9 cellular contexts compared by ENCODE assay signal in genomic region chr5:78509884-78510769, GRCh38.
DNase-seq lines count a peak whose midpoint lies in the region; ATAC-seq, FAIRE-seq and TF ChIP-seq lines count a peak whose summit lies in the region.
"Had no signal": no experiment of that assay in that cellular context is flagged by ENCODE, and none has a peak within 500 bp of the region (broad histone marks: within the 10 kb centered on the region; RNA-seq: fewer than 3 reads in every experiment).

No MANE protein-coding gene starts in this region.

- no peak overlapping the region for H3K27ac Mint-ChIP-seq in activated CD4-positive, alpha-beta memory T cell treated with anti-CD3 and anti-CD28 coated beads, Interleukin-2, amount 10 ng/mL, durations not matched to agents 7 days and 5 days

- peak; percentile 9 for TF ChIP-seq CTCF in mucosa of descending colon (IDR thresholded peaks at IDR 0.05)

- H3K9me3 ChIP-seq in HUES6 (ENCODE audit: control insufficient read depth, insufficient read depth, low read depth, low read length) (no peaks in the 10 kb centered on the region), endocrine pancreas (ENCODE audit: control insufficient read depth, low read length) (no peaks in the 10 kb centered on the region), mucosa of descending colon (no peaks in the 10 kb centered on the region)
- H3K9me3 ChIP-seq: SJSA1 had no signal

- CTCF ChIA-PET in activated CD4-positive, alpha-beta memory T cell treated with anti-CD3 and anti-CD28 coated beads, Interleukin-2, amount 10 ng/mL, durations not matched to agents 7 days and 5 days (lab: Charles Lee), result interaction anchor here (1.0 kb wide), 1 partner anchor 23 kb away, joined by 3 read pairs; no protein-coding TSS in a partner anchor

- no peaks in the 10 kb centered on the region for H3K9me3 Mint-ChIP-seq in activated CD4-positive, alpha-beta memory T cell treated with anti-CD3 and anti-CD28 coated beads, Interleukin-2, amount 10 ng/mL, durations not matched to agents 7 days and 5 days

- H3K4me3 Mint-ChIP-seq in activated CD4-positive, alpha-beta memory T cell treated with anti-CD3 and anti-CD28 coated beads, Interleukin-2, amount 10 ng/mL, durations not matched to agents 7 days and 5 days, result peak overlapping the region; percentile 58

- H3K4me3 ChIP-seq in HUES6 (ENCODE audit: low read depth, low read length), result peak overlapping the region; percentile 69
- peak overlapping the region; percentile 16 for H3K4me3 ChIP-seq in endocrine pancreas (ENCODE audit: control insufficient read depth, insufficient read depth, low read length)
- H3K4me3 ChIP-seq in mucosa of descending colon, result peak overlapping the region; percentile 12
- H3K4me3 ChIP-seq: SJSA1 had no signal

- H3K4me1 Mint-ChIP-seq in activated CD4-positive, alpha-beta memory T cell treated with anti-CD3 and anti-CD28 coated beads, Interleukin-2, amount 10 ng/mL, durations not matched to agents 7 days and 5 days, result peaks cover 9% of the 10 kb centered on the region

- peaks cover 66% of the 10 kb centered on the region for H3K27me3 Mint-ChIP-seq in activated CD4-positive, alpha-beta memory T cell treated with anti-CD3 and anti-CD28 coated beads, Interleukin-2, amount 10 ng/mL, durations not matched to agents 7 days and 5 days

- peak overlapping the region; percentile 49 for H3K9ac ChIP-seq in HUES6 (ENCODE audit: low read length)
- H3K9ac ChIP-seq in endocrine pancreas (ENCODE audit: control insufficient read depth, insufficient read depth, low read length), result peak overlapping the region; percentile 12

- H3K27ac ChIP-seq in HUES6 (ENCODE audit: low read depth, low read length), result no peak overlapping the region
- H3K27ac ChIP-seq: SJSA1 had no signal

- H3K27me3 ChIP-seq in HUES6 (ENCODE audit: control insufficient read depth, insufficient read depth, low read length) (0 out of 2 replicates have a peak, but pooled peaks cover 3% of the 10 kb centered on the region), endocrine pancreas (ENCODE audit: control insufficient read depth, insufficient read depth, low read length) (no peaks in the 10 kb centered on the region)
- H3K27me3 ChIP-seq: SJSA1 had no signal

- H3K36me3 ChIP-seq in HUES6 (ENCODE audit: control insufficient read depth, insufficient read depth, low read length), result peaks cover 5% of the 10 kb centered on the region; the same call in 1 of the 2 replicates
- no peaks in the 10 kb centered on the region for H3K36me3 ChIP-seq in endocrine pancreas (ENCODE audit: control insufficient read depth, insufficient read depth, low read length)
- no peaks in the 10 kb centered on the region for H3K36me3 ChIP-seq in mucosa of descending colon (ENCODE audit: low read depth)
- H3K36me3 ChIP-seq: SJSA1 had no signal

- intact Hi-C loops in mucosa of descending colon (cut with DNase I, micrococcal nuclease), result no loop called here

- DNase-seq in CMK (ENCODE audit: low read depth) (peak; percentile 33), mucosa of descending colon (peak; percentile 71 to 85 (median 84)), superior temporal gyrus (ENCODE audit: extremely low spot score) (peak; percentile 26), HTR-8/SVneo (ENCODE audit: insufficient read length, low spot score) (no peak)
- peak; percentile 33 for DNase-seq in activated CD4-positive, alpha-beta memory T cell treated with anti-CD3 and anti-CD28 coated beads, Interleukin-2, amount 10 ng/mL, durations not matched to agents 7 days and 5 days

- no peak for FAIRE-seq in HTR-8/SVneo (lab: Jason Lieb, UNC)

- H3K4me1 ChIP-seq in HUES6 (ENCODE audit: control insufficient read depth, insufficient read depth, low read length) (peaks cover 56% of the 10 kb centered on the region), endocrine pancreas (ENCODE audit: control insufficient read depth, insufficient read depth, low read length) (no peaks in the 10 kb centered on the region), mucosa of descending colon (ENCODE audit: low read depth) (peaks cover 14% of the 10 kb centered on the region)

- ATAC-seq in GM19467 (IDR thresholded peaks at IDR 0.05; ENCODE audit: unreplicated experiment) (peak; percentile 87), mucosa of descending colon (peak; percentile 92)

- POLR2A ChIA-PET in activated CD4-positive, alpha-beta memory T cell treated with anti-CD3 and anti-CD28 coated beads, Interleukin-2, amount 10 ng/mL, durations not matched to agents 7 days and 5 days (lab: Charles Lee), result interaction anchor here (1.4 kb wide), 1 partner anchor 15 kb away, joined by 3 read pairs; no protein-coding TSS in a partner anchor

- no peaks in the 10 kb centered on the region for H3K36me3 Mint-ChIP-seq in activated CD4-positive, alpha-beta memory T cell treated with anti-CD3 and anti-CD28 coated beads, Interleukin-2, amount 10 ng/mL, durations not matched to agents 7 days and 5 days (ENCODE audit: low read depth)

Comparison
In these comparisons a context has a peak if more than half of its experiments do, and no peak if none do; other contexts are left out.
1. H3K4me3 ChIP-seq: peak in every context shown above with its lines; median percentile 69 in HUES6; 16 in endocrine pancreas; 12 in mucosa of descending colon.